ENCODE assay signal across 9 cellular contexts in genomic region chr7:120554960-120555571, GRCh38.
DNase-seq lines count a peak whose midpoint lies in the region; ATAC-seq and TF ChIP-seq lines count a peak whose summit lies in the region.
"Had no signal": no experiment of that assay in that cellular context is flagged by ENCODE, and none has a peak within 500 bp of the region (broad histone marks: within the 10 kb centered on the region; RNA-seq: fewer than 3 reads in every experiment).

No MANE protein-coding gene starts in this region.

- H3K4me3 Mint-ChIP-seq in activated CD4-positive, alpha-beta T cell treated with anti-CD3 and anti-CD28 coated beads for 36 hours, result no peak overlapping the region
- no peak overlapping the region for H3K4me3 Mint-ChIP-seq in activated T-helper 2 cell treated with anti-CD3 and anti-CD28 coated beads, Interferon-gamma antibody, Interleukin-2, Interleukin-4, amounts not matched to agents 10 μg/mL and 5 μg/mL and 100 μg/mL, durations not matched to agents 14 hours and 24 hours and 36 hours (ENCODE audit: low read depth)

- peak; percentile 40 for DNase-seq in activated CD4-positive, alpha-beta T cell treated with anti-CD3 and anti-CD28 coated beads for 36 hours
- no peak for DNase-seq in activated CD4-positive, alpha-beta T cell treated with anti-CD3 and anti-CD28 coated beads for 1 hour
- peak; percentile 47 for DNase-seq in IMR-90
- DNase-seq in OCI-M2 (lab: John Stamatoyannopoulos, UW; ENCODE audit: unreplicated experiment), result peak; percentile 30
- peak; percentile 25 for DNase-seq in epidermal melanocyte (ENCODE audit: insufficient read length, low spot score)
- DNase-seq in non-pigmented ciliary epithelial cell (ENCODE audit: low read depth), result peak; percentile 30
- no peak for DNase-seq in activated T-helper 2 cell treated with anti-CD3 and anti-CD28 coated beads, Interferon-gamma antibody, Interleukin-2, Interleukin-4, amounts not matched to agents 10 μg/mL and 5 μg/mL and 100 μg/mL, durations not matched to agents 14 hours and 24 hours and 36 hours (ENCODE audit: low spot score)

- TF ChIP-seq POLR2A in IMR-90 (IDR thresholded peaks at IDR 0.05; ENCODE audit: low read depth, low read length), result no peak

- no peak overlapping the region for H2BK120ac ChIP-seq in IMR-90 (ENCODE audit: low read depth, low read length)

- no peak overlapping the region for H3K18ac ChIP-seq in IMR-90 (ENCODE audit: low read depth, low read length)

- H3K27ac ChIP-seq in IMR-90 (ENCODE audit: insufficient read depth, low read length), result no peak overlapping the region
- H3K27ac ChIP-seq: BLaER1 had no signal

- H3K56ac ChIP-seq in IMR-90 (ENCODE audit: extremely low read depth, insufficient read depth, low read length), result no peak overlapping the region

- intact Hi-C loops in activated CD4-positive, alpha-beta T cell treated with anti-CD3 and anti-CD28 coated beads for 36 hours (cut with DNase I, micrococcal nuclease), result loop anchor here in 1 of 2 experiments (1.0 to 10.0 kb wide), 2 partner anchors 620 to 1285 kb away; no protein-coding TSS in a partner anchor
- intact Hi-C loops in IMR-90 (cut with micrococcal nuclease), result loop anchor here (1.0 to 10.0 kb wide), 4 partner anchors 282 to 1640 kb away; partner anchors contain the start of gene KCND2
- intact Hi-C loops in activated T-helper 2 cell treated with anti-CD3 and anti-CD28 coated beads, Interferon-gamma antibody, Interleukin-2, Interleukin-4, amounts not matched to agents 10 μg/mL and 5 μg/mL and 100 μg/mL, durations not matched to agents 14 hours and 24 hours and 36 hours (cut with micrococcal nuclease), result no loop called here

- H3K27me3 ChIP-seq in IMR-90 (ENCODE audit: control insufficient read depth, insufficient read depth, low read length), result no peaks in the 10 kb centered on the region; the same call in 1 of the 2 replicates
- H3K27me3 ChIP-seq: BLaER1 had no signal

- no peak overlapping the region for H4K8ac ChIP-seq in IMR-90 (ENCODE audit: low read depth in 2 of 2, low read length in 2 of 2)

- BruUV-seq in IMR-90 (replicated peaks; lab: Mats Ljungman, UMichigan), result no TSS peak

- H3K36me3 Mint-ChIP-seq in activated CD4-positive, alpha-beta T cell treated with anti-CD3 and anti-CD28 coated beads for 36 hours (ENCODE audit: low read depth), result no peaks in the 10 kb centered on the region
- no peaks in the 10 kb centered on the region for H3K36me3 Mint-ChIP-seq in activated T-helper 2 cell treated with anti-CD3 and anti-CD28 coated beads, Interferon-gamma antibody, Interleukin-2, Interleukin-4, amounts not matched to agents 10 μg/mL and 5 μg/mL and 100 μg/mL, durations not matched to agents 14 hours and 24 hours and 36 hours (ENCODE audit: low read depth)

- in situ Hi-C loops in IMR-90 (cut with MboI; ENCODE audit: low sequenced_read_pairs), result loop anchor here (10.0 kb wide), 1 partner anchor 1290 kb away; no protein-coding TSS in a partner anchor

- H3K27ac Mint-ChIP-seq in activated CD4-positive, alpha-beta T cell treated with anti-CD3 and anti-CD28 coated beads for 36 hours, result no peak overlapping the region
- H3K27ac Mint-ChIP-seq in activated T-helper 2 cell treated with anti-CD3 and anti-CD28 coated beads, Interferon-gamma antibody, Interleukin-2, Interleukin-4, amounts not matched to agents 10 μg/mL and 5 μg/mL and 100 μg/mL, durations not matched to agents 14 hours and 24 hours and 36 hours, result no peak overlapping the region

- H4K5ac ChIP-seq in IMR-90 (ENCODE audit: low read depth, low read length), result no peak overlapping the region

- H3K9me3 ChIP-seq in IMR-90 (ENCODE audit: control insufficient read depth, insufficient read depth, low read length), result no peaks in the 10 kb centered on the region
- H3K9me3 ChIP-seq: BLaER1 had no signal

- H3K9ac ChIP-seq in IMR-90 (ENCODE audit: low read depth, low read length), result no peak overlapping the region
- H3K9ac ChIP-seq: BLaER1 had no signal

- POLR2A ChIA-PET in activated CD4-positive, alpha-beta T cell treated with anti-CD3 and anti-CD28 coated beads for 36 hours (lab: Charles Lee), result interaction anchor here (0.6 kb wide), 1 partner anchor 795 kb away, joined by 3 read pairs; no protein-coding TSS in a partner anchor
- POLR2A ChIA-PET in IMR-90 (lab: Charles Lee; ENCODE audit: unreplicated experiment), result no interaction called here

- no peaks in the 10 kb centered on the region for H3K27me3 Mint-ChIP-seq in activated CD4-positive, alpha-beta T cell treated with anti-CD3 and anti-CD28 coated beads for 36 hours
- no peaks in the 10 kb centered on the region for H3K27me3 Mint-ChIP-seq in activated T-helper 2 cell treated with anti-CD3 and anti-CD28 coated beads, Interferon-gamma antibody, Interleukin-2, Interleukin-4, amounts not matched to agents 10 μg/mL and 5 μg/mL and 100 μg/mL, durations not matched to agents 14 hours and 24 hours and 36 hours (ENCODE audit: low read depth)

- H3K4ac ChIP-seq in IMR-90 (ENCODE audit: low read depth, low read length), result no peak overlapping the region

- ATAC-seq in activated CD4-positive, alpha-beta T cell treated with anti-CD3 and anti-CD28 coated beads for 36 hours, result peak; percentile 39
- ATAC-seq in GM21825 (IDR thresholded peaks at IDR 0.05; ENCODE audit: unreplicated experiment) (peak; percentile 83), IMR-90 (ENCODE audit: low read depth) (peak; percentile 86)

- peak; percentile 75 for TF ChIP-seq RAD21 in IMR-90 (IDR thresholded peaks at IDR 0.05; ENCODE audit: low read length)

- no peaks in the 10 kb centered on the region for H3K4me1 Mint-ChIP-seq in activated CD4-positive, alpha-beta T cell treated with anti-CD3 and anti-CD28 coated beads for 36 hours
- no peaks in the 10 kb centered on the region for H3K4me1 Mint-ChIP-seq in activated T-helper 2 cell treated with anti-CD3 and anti-CD28 coated beads, Interferon-gamma antibody, Interleukin-2, Interleukin-4, amounts not matched to agents 10 μg/mL and 5 μg/mL and 100 μg/mL, durations not matched to agents 14 hours and 24 hours and 36 hours (ENCODE audit: low read depth)

- no peak overlapping the region for H3K23ac ChIP-seq in IMR-90 (ENCODE audit: low read depth, low read length)

- no peak overlapping the region for H2AFZ ChIP-seq in IMR-90 (replicated peaks; ENCODE audit: low read length, poor library complexity)

- H3K4me3 ChIP-seq in IMR-90 (ENCODE audit: insufficient read depth, low read depth, low read length), result no peak overlapping the region
- H3K4me3 ChIP-seq: BLaER1 had no signal

- no peaks in the 10 kb centered on the region for H3K9me1 ChIP-seq in IMR-90 (ENCODE audit: insufficient read depth, low read length)

- H2AK9ac ChIP-seq in IMR-90 (replicated peaks; ENCODE audit: low read depth, low read length, poor library complexity), result no peak overlapping the region

- no peak overlapping the region for H2AK5ac ChIP-seq in IMR-90 (ENCODE audit: low read depth, low read length)

- H3K79me1 ChIP-seq in IMR-90 (ENCODE audit: low read depth in 1 of 2, low read length in 2 of 2), result no peaks in the 10 kb centered on the region

- H2BK20ac ChIP-seq in IMR-90 (ENCODE audit: low read depth, low read length), result no peak overlapping the region

- H4K20me1 ChIP-seq in IMR-90 (ENCODE audit: insufficient read depth, low read length), result no peaks in the 10 kb centered on the region
- H4K20me1 ChIP-seq: BLaER1 had no signal

- H3K4me2 ChIP-seq in IMR-90 (ENCODE audit: low read depth, low read length), result no peak overlapping the region
- H3K4me2 ChIP-seq: BLaER1 had no signal

- H2BK5ac ChIP-seq in IMR-90 (ENCODE audit: low read depth, low read length, poor library complexity, severe bottlenecking), result no peak overlapping the region

- no peaks in the 10 kb centered on the region for H3K36me3 ChIP-seq in IMR-90 (ENCODE audit: control insufficient read depth, insufficient read depth, low read length)
- H3K36me3 ChIP-seq: BLaER1 had no signal

- TF ChIP-seq CTCF in IMR-90 (conservative IDR thresholded peaks at IDR 0.05; ENCODE audit: low read depth, low read length), result peak; percentile 71

- H3K4me1 ChIP-seq in IMR-90 (ENCODE audit: control insufficient read depth, insufficient read depth, low read length), result no peaks in the 10 kb centered on the region

- CTCF ChIA-PET in activated CD4-positive, alpha-beta T cell treated with anti-CD3 and anti-CD28 coated beads for 36 hours (lab: Charles Lee), result interaction anchor here (0.9 kb wide), 1 partner anchor 209 kb away, joined by 3 read pairs; no protein-coding TSS in a partner anchor
- CTCF ChIA-PET in IMR-90 (lab: Yijun Ruan, JAX), result interaction anchor here (0.7 to 1.4 kb wide), 4 partner anchors 16 to 43 kb away, joined by 3 to 5 read pairs (median 4); no protein-coding TSS in a partner anchor

- dilution Hi-C loops in IMR-90 (cut with HindIII; ENCODE audit: low sequenced_read_pairs, unreplicated experiment), result no loop called here

- no peaks in the 10 kb centered on the region for H3K9me3 Mint-ChIP-seq in activated CD4-positive, alpha-beta T cell treated with anti-CD3 and anti-CD28 coated beads for 36 hours (ENCODE audit: low read depth)
- no peaks in the 10 kb centered on the region for H3K9me3 Mint-ChIP-seq in activated T-helper 2 cell treated with anti-CD3 and anti-CD28 coated beads, Interferon-gamma antibody, Interleukin-2, Interleukin-4, amounts not matched to agents 10 μg/mL and 5 μg/mL and 100 μg/mL, durations not matched to agents 14 hours and 24 hours and 36 hours

- H4K91ac ChIP-seq in IMR-90 (ENCODE audit: insufficient read depth, low read depth, low read length), result no peak overlapping the region

- H3K14ac ChIP-seq in IMR-90 (replicated peaks; ENCODE audit: low read depth, low read length), result no peak overlapping the region

- H2BK15ac ChIP-seq in IMR-90 (ENCODE audit: low read depth, low read length), result no peak overlapping the region

TF ChIP-seq in IMR-90, 13 proteins besides CTCF, POLR2A, EP300 and RAD21:
- TF ChIP-seq USF2 (IDR thresholded peaks at IDR 0.05; ENCODE audit: low read depth, low read length) (no peak), RFX5 (IDR thresholded peaks at IDR 0.05; ENCODE audit: low read depth, low read length) (no peak), CHD1 (IDR thresholded peaks at IDR 0.05; ENCODE audit: low read depth, low read length) (no peak), MAZ (IDR thresholded peaks at IDR 0.05; ENCODE audit: borderline replicate concordance, low read depth, low read length) (no peak), MXI1 (IDR thresholded peaks at IDR 0.05; ENCODE audit: borderline replicate concordance, low read depth, low read length) (no peak), SMC3 (IDR thresholded peaks at IDR 0.05; ENCODE audit: low read depth, low read length) (peak; percentile 49; the same call in 1 of the 2 replicates), RCOR1 (IDR thresholded peaks at IDR 0.05; ENCODE audit: insufficient replicate concordance, low read length) (no peak)

Comparison
In these comparisons a context has a peak if more than half of its experiments do, and no peak if none do; other contexts are left out.
1. DNase-seq: peak in activated CD4-positive, alpha-beta T cell treated with anti-CD3 and anti-CD28 coated beads for 36 hours (single experiment), IMR-90 (single experiment), OCI-M2 (single experiment), epidermal melanocyte (single experiment) and non-pigmented ciliary epithelial cell (single experiment); none in activated CD4-positive, alpha-beta T cell treated with anti-CD3 and anti-CD28 coated beads for 1 hour (single experiment) and activated T-helper 2 cell treated with anti-CD3 and anti-CD28 coated beads, Interferon-gamma antibody, Interleukin-2, Interleukin-4, amounts not matched to agents 10 μg/mL and 5 μg/mL and 100 μg/mL, durations not matched to agents 14 hours and 24 hours and 36 hours (single experiment).
2. Peak in every context shown above with its lines, with median percentiles within 50 percentile points of each other: ATAC-seq.